Comparison of ENCODE assay signal across 19 cellular contexts in genomic region chr2:142241016-142241415, GRCh38.
DNase-seq lines count a peak whose midpoint lies in the region; ATAC-seq and TF ChIP-seq lines count a peak whose summit lies in the region.
"Had no signal": no experiment of that assay in that cellular context is flagged by ENCODE, and none has a peak within 500 bp of the region (broad histone marks: within the 10 kb centered on the region; RNA-seq: fewer than 3 reads in every experiment).

No MANE protein-coding gene starts in this region.

- H3K27ac ChIP-seq in tibial nerve: no peak overlapping the region
- H3K27ac ChIP-seq in vagina: no peak overlapping the region
- H3K27ac ChIP-seq: 22Rv1, BLaER1, C4-2B, GM23248 had no signal

- intact Hi-C loops in vagina (cut with DNase I): no loop called here

- no peak for TF ChIP-seq EP300 in tibial nerve (IDR thresholded peaks at IDR 0.05)

- TF ChIP-seq CTCF in tibial nerve (IDR thresholded peaks at IDR 0.05): no peak
- no peak for TF ChIP-seq CTCF in vagina (IDR thresholded peaks at IDR 0.05)

- no peak for ATAC-seq in GM21367 (IDR thresholded peaks at IDR 0.05; ENCODE audit: unreplicated experiment)

- no peak overlapping the region for H3K4me3 ChIP-seq in tibial nerve
- H3K4me3 ChIP-seq in vagina: no peak overlapping the region
- H3K4me3 ChIP-seq: BLaER1, GM23248 had no signal

- H3K27me3 ChIP-seq in tibial nerve (no peaks in the 10 kb centered on the region), vagina (no peaks in the 10 kb centered on the region)
- H3K27me3 ChIP-seq: BLaER1 had no signal

- in situ Hi-C loops in Caki2 (cut with HindIII; ENCODE audit: low pct_unique_long_range_greater_than_20kb, low sequenced_read_pairs): no loop called here

- H3K4me1 ChIP-seq in tibial nerve (no peaks in the 10 kb centered on the region), vagina (no peaks in the 10 kb centered on the region)
- H3K4me1 ChIP-seq: BLaER1 had no signal

- DNase-seq in DMS53 (lab: John Stamatoyannopoulos, UW) (peak; percentile 0), DMS53 treated with DMSO at 0.1 percent for 48 hours (lab: John Stamatoyannopoulos, UW; ENCODE audit: unreplicated experiment) (no peak), Caki2 (ENCODE audit: low read depth) (peak; percentile 36), NCI-H526 treated with DMSO at 0.1 percent for 48 hours (lab: John Stamatoyannopoulos, UW) (peak; percentile 12), kidney glomerular epithelial cell (lab: John Stamatoyannopoulos, UW) (peak; percentile 44), tibial nerve (ENCODE audit: low spot score in 2 of 2) (no peak), vagina (ENCODE audit: extremely low spot score in 2 of 2) (no peak)
- DNase-seq: CD4-positive, CD25-positive, alpha-beta regulatory T cell; CD8-positive, alpha-beta memory T cell; DMS153; DMS79 treated with DMSO at 0.1 percent for 48 hours; GF-D8; GM23248; H7; HCEC 1CT had no signal

- no peak for TF ChIP-seq POLR2A in tibial nerve (IDR thresholded peaks at IDR 0.05)
- TF ChIP-seq POLR2A in vagina (IDR thresholded peaks at IDR 0.05): no peak

- H3K9me3 ChIP-seq in tibial nerve: no peaks in the 10 kb centered on the region
- H3K9me3 ChIP-seq in vagina: no peaks in the 10 kb centered on the region

- WGBS in tibial nerve, 2 donors: 53 to 65% methylated on average over 2 of the region's 2 CpGs

- H3K36me3 ChIP-seq in tibial nerve (no peaks in the 10 kb centered on the region), vagina (no peaks in the 10 kb centered on the region)
- H3K36me3 ChIP-seq: BLaER1 had no signal

Comparison
In these comparisons a context has a peak if more than half of its experiments do, and no peak if none do; other contexts are left out.
1. DNase-seq: peak in DMS53 (single experiment), Caki2 (single experiment), NCI-H526 treated with DMSO at 0.1 percent for 48 hours (single experiment) and kidney glomerular epithelial cell (single experiment); none in DMS53 treated with DMSO at 0.1 percent for 48 hours (single experiment), tibial nerve (0 of 2) and vagina (0 of 2).